In genomic region chr2:42607101-42607637, GRCh38 we compare ENCODE assay signal across 24 cellular contexts. TPM values are rescaled to one million over a fixed set of nuclear protein-coding genes. Genes with fewer than 3 reads are reported as not detected.
DNase-seq lines count a peak whose midpoint lies in the region; ATAC-seq, FAIRE-seq and TF ChIP-seq lines count a peak whose summit lies in the region.
"Had no signal": no experiment of that assay in that cellular context is flagged by ENCODE, and none has a peak within 500 bp of the region (broad histone marks: within the 10 kb centered on the region; RNA-seq: fewer than 3 reads in every experiment).

No MANE protein-coding gene starts in this region.

- H3K36me3 ChIP-seq in HepG2 (replicated peaks in 1 of 2; ENCODE audit: control insufficient read depth in 1 of 2, insufficient read depth in 2 of 2, low read length in 2 of 2) (peaks cover 4 to 30% of the 10 kb centered on the region in 2 experiments), right lobe of liver (no peaks in the 10 kb centered on the region), GM23338 (ENCODE audit: insufficient read depth) (peaks cover 16% of the 10 kb centered on the region), Panc1 (ENCODE audit: control insufficient read depth, insufficient read depth, low read length) (peaks cover 3% of the 10 kb centered on the region; the same call in 1 of the 2 replicates)

- H4K20me1 ChIP-seq in HepG2 (ENCODE audit: insufficient read depth, low read length), result no peaks in the 10 kb centered on the region
- H4K20me1 ChIP-seq in GM23338 (replicated peaks; ENCODE audit: insufficient read depth), result peaks cover 19% of the 10 kb centered on the region; the same call in 1 of the 2 replicates

- CTCF ChIA-PET in HepG2 (lab: Yijun Ruan, JAX; ENCODE audit: low intra/inter-chr PET ratio, low total read pairs) (no interaction called here), Panc1 (lab: Charles Lee) (no interaction called here)

- intact Hi-C loops in HepG2 (cut with micrococcal nuclease; ENCODE audit: unreplicated experiment) (loop anchor here (10.0 kb wide), 1 partner anchor 112 kb away; the partner anchor contains the start of gene KCNG3), right lobe of liver (cut with DNase I) (no loop called here), Panc1 (cut with micrococcal nuclease; ENCODE audit: unreplicated experiment) (no loop called here)

- TF ChIP-seq EP300 in HepG2 (IDR thresholded peaks at IDR 0.05; ENCODE audit: low read depth in 2 of 2, low read length in 2 of 2) (no peak), HepG2 (CRISPR knock-in tag; IDR thresholded peaks at IDR 0.05; ENCODE audit: borderline replicate concordance) (no peak)

- H3K36me3 Mint-ChIP-seq in GM23338 (ENCODE audit: low read depth) (peaks cover 73% of the 10 kb centered on the region), progenitor cell of endocrine pancreas (ENCODE audit: insufficient read depth) (peaks cover 34% of the 10 kb centered on the region)

- H3F3A ChIP-seq in GM23338 (replicated peaks; ENCODE audit: low read depth), result 0 out of 2 replicates have a peak, but pooled peaks cover 5% of the 10 kb centered on the region

- no peak overlapping the region for H2AFZ ChIP-seq in HepG2 (ENCODE audit: low read length)
- no peak overlapping the region for H2AFZ ChIP-seq in GM23338

- no peak for DNase-seq in HepG2 (ENCODE audit: low spot score)
- DNase-seq in right lobe of liver, result no peak
- DNase-seq in GM23338 (ENCODE audit: low spot score), result no peak
- DNase-seq in Panc1 (ENCODE audit: low read depth, low spot score), result no peak
- DNase-seq in progenitor cell of endocrine pancreas (ENCODE audit: low spot score, unreplicated experiment), result no peak
- DNase-seq in cerebellar cortex (ENCODE audit: low spot score), result no peak
- DNase-seq in amniotic stem cell (lab: John Stamatoyannopoulos, UW), result no peak
- DNase-seq: 8988T; AML-193; Caco-2; Calu3; CD4-positive, alpha-beta T cell; CD8-positive, alpha-beta T cell; DMS79 treated with DMSO at 0.1 percent for 48 hours; GF-D8 had no signal

- H3K4me2 ChIP-seq in HepG2 (ENCODE audit: low read depth, low read length), result no peak overlapping the region
- no peak overlapping the region for H3K4me2 ChIP-seq in GM23338
- H3K4me2 ChIP-seq: BLaER1 treated with 17β-estradiol and CSF1 and Interleukin-3, amounts not matched to agents 10 nM and 100 nM had no signal

- no peak for FAIRE-seq in HepG2 (lab: Jason Lieb, UNC)
- FAIRE-seq: A204.1, D721Med, G401.6, GM12891, GM19239 had no signal

- H3K9me3 Mint-ChIP-seq in GM23338 (peaks cover 20% of the 10 kb centered on the region), progenitor cell of endocrine pancreas (ENCODE audit: low read depth) (no peaks in the 10 kb centered on the region)
- H3K9me3 Mint-ChIP-seq: CD4-positive, alpha-beta T cell; CD8-positive, alpha-beta T cell had no signal

- TF ChIP-seq RAD21 in HepG2 (CRISPR knock-in tag; IDR thresholded peaks at IDR 0.05), result no peak

- TF ChIP-seq CTCF in HepG2 (CRISPR knock-in tag; IDR thresholded peaks at IDR 0.05), result no peak
- no peak for TF ChIP-seq CTCF in right lobe of liver (IDR thresholded peaks at IDR 0.05)
- TF ChIP-seq CTCF in GM23338 (conservative IDR thresholded peaks at IDR 0.05; ENCODE audit: low read depth in 2 of 2), result no peak
- no peak for TF ChIP-seq CTCF in Panc1 (IDR thresholded peaks at IDR 0.05)
- TF ChIP-seq CTCF in progenitor cell of endocrine pancreas (IDR thresholded peaks at IDR 0.05; ENCODE audit: unreplicated experiment), result no peak

- POLR2A ChIA-PET in HepG2 (lab: Yijun Ruan, JAX) (no interaction called here), Panc1 (lab: Charles Lee) (no interaction called here)

- H3K4me1 Mint-ChIP-seq in GM23338 (no peaks in the 10 kb centered on the region), progenitor cell of endocrine pancreas (ENCODE audit: low read depth) (no peaks in the 10 kb centered on the region)

- H3K9me3 ChIP-seq in HepG2 (ENCODE audit: low read length) (no peaks in the 10 kb centered on the region), right lobe of liver (no peaks in the 10 kb centered on the region), Panc1 (ENCODE audit: control insufficient read depth, insufficient read depth, low read depth, low read length) (no peaks in the 10 kb centered on the region)
- H3K9me3 ChIP-seq: Caco-2 had no signal

- H3K9ac ChIP-seq in HepG2 (ENCODE audit: insufficient read depth, low read depth, low read length), result no peak overlapping the region
- H3K9ac ChIP-seq: BLaER1 treated with 17β-estradiol and CSF1 and Interleukin-3, amounts not matched to agents 10 nM and 100 nM had no signal

- no peak overlapping the region for H3K4me3 Mint-ChIP-seq in GM23338
- no peak overlapping the region for H3K4me3 Mint-ChIP-seq in progenitor cell of endocrine pancreas (ENCODE audit: low read depth)
- H3K4me3 Mint-ChIP-seq: B cell; CD4-positive, alpha-beta T cell; CD8-positive, alpha-beta T cell had no signal

- peak overlapping the region; percentile 14 for H3K27ac ChIP-seq in HepG2 (ENCODE audit: extremely low read length, insufficient read depth, low read length)
- H3K27ac ChIP-seq in right lobe of liver, result no peak overlapping the region
- H3K27ac ChIP-seq in GM23338 (ENCODE audit: low read depth), result peak overlapping the region; percentile 53; the same call in 1 of the 2 replicates
- H3K27ac ChIP-seq in Panc1 (ENCODE audit: low read length), result no peak overlapping the region
- H3K27ac ChIP-seq: BLaER1 treated with 17β-estradiol and CSF1 and Interleukin-3, amounts not matched to agents 10 nM and 100 nM; C4-2B had no signal

- peaks cover 3% of the 10 kb centered on the region for H3K27me3 Mint-ChIP-seq in GM23338 (ENCODE audit: insufficient read depth, low read depth, poor library complexity)
- no peaks in the 10 kb centered on the region for H3K27me3 Mint-ChIP-seq in progenitor cell of endocrine pancreas
- H3K27me3 Mint-ChIP-seq: B cell; CD4-positive, alpha-beta T cell had no signal

- in situ Hi-C loops in HepG2 (cut with HindIII; ENCODE audit: extremely low pct_ligation_motif_present, low pct_unique_long_range_greater_than_20kb), result no loop called here
- in situ Hi-C loops in Panc1 (cut with HindIII; ENCODE audit: low pct_unique_long_range_greater_than_20kb, low sequenced_read_pairs), result no loop called here

- 83% methylated on average over 8 of the region's 8 CpGs for WGBS in HepG2 (ENCODE audit: low lambda C conversion rate)
- 64% methylated on average over 7 of the region's 8 CpGs for WGBS in right lobe of liver (ENCODE audit: insufficient coverage, low coverage, low lambda C conversion rate, missing lambda C conversion rate)

- H3K79me2 ChIP-seq in HepG2 (ENCODE audit: insufficient read depth, low read length) (peaks cover 14% of the 10 kb centered on the region), GM23338 (replicated peaks; ENCODE audit: insufficient read depth) (peaks cover 77% of the 10 kb centered on the region)

- H3K27me3 ChIP-seq in HepG2 (ENCODE audit: control insufficient read depth in 1 of 2, insufficient read depth in 2 of 2, low read length in 2 of 2) (no peaks in the 10 kb centered on the region), right lobe of liver (no peaks in the 10 kb centered on the region), GM23338 (ENCODE audit: insufficient read depth) (no peaks in the 10 kb centered on the region), Panc1 (ENCODE audit: control insufficient read depth, insufficient read depth, low read length) (no peaks in the 10 kb centered on the region)
- H3K27me3 ChIP-seq: BLaER1 treated with 17β-estradiol and CSF1 and Interleukin-3, amounts not matched to agents 10 nM and 100 nM had no signal

- H3K4me1 ChIP-seq in HepG2 (ENCODE audit: insufficient read depth, low read length), result peaks cover 23% of the 10 kb centered on the region
- no peaks in the 10 kb centered on the region for H3K4me1 ChIP-seq in right lobe of liver
- H3K4me1 ChIP-seq in GM23338 (ENCODE audit: insufficient read depth), result no peaks in the 10 kb centered on the region
- H3K4me1 ChIP-seq in Panc1 (ENCODE audit: control insufficient read depth, insufficient read depth, low read length), result no peaks in the 10 kb centered on the region

- no peaks in the 10 kb centered on the region for H3K9me2 ChIP-seq in GM23338 (ENCODE audit: insufficient read depth)

- ATAC-seq in HepG2 (peak; percentile 68), right lobe of liver (no peak), GM23338 (no peak), Panc1 (peak; percentile 68; the same call in 1 of the 2 replicates), HG03469 (IDR thresholded peaks at IDR 0.05; ENCODE audit: unreplicated experiment) (no peak)
- ATAC-seq: CD8-positive, alpha-beta T cell had no signal

- TF ChIP-seq POLR2A in HepG2 (IDR thresholded peaks at IDR 0.05; ENCODE audit: insufficient read depth in 1 of 2, low read depth in 2 of 2, low read length in 2 of 2) (no peak), right lobe of liver (IDR thresholded peaks at IDR 0.05) (no peak)

- H3K4me3 ChIP-seq in HepG2 (replicated peaks in 1 of 3; ENCODE audit: insufficient read depth in 1 of 3, low read depth in 2 of 3, low read length in 3 of 3) (no peak overlapping the region), right lobe of liver (no peak overlapping the region), GM23338 (no peak overlapping the region), Panc1 (ENCODE audit: low read depth in 2 of 2, low read length in 2 of 2) (no peak overlapping the region)
- H3K4me3 ChIP-seq: BLaER1 treated with 17β-estradiol and CSF1 and Interleukin-3, amounts not matched to agents 10 nM and 100 nM had no signal

- BruUV-seq in HepG2 (replicated peaks; lab: Mats Ljungman, UMichigan) (no TSS peak), Panc1 (replicated peaks; lab: Mats Ljungman, UMichigan) (no TSS peak)

- H3K27ac Mint-ChIP-seq in GM23338 (no peak overlapping the region), progenitor cell of endocrine pancreas (peak overlapping the region; percentile 92)
- H3K27ac Mint-ChIP-seq: B cell; CD4-positive, alpha-beta T cell; CD8-positive, alpha-beta T cell had no signal

RNA-seq across cellular contexts. Expression of gene MTA3, which starts 38.7 kb away (rescaled TPM):
- total RNA-seq in HepG2 (2016; rRNA removed; fragmentation: Illumina TruSeq; extraction: Trizol), result 48.8 and 57.6 TPM in 2 replicates
- 39.9 and 45.9 TPM in 2 replicates for total RNA-seq in HepG2 (2016; cell fraction: cytosol; rRNA removed; fragmentation: Illumina TruSeq; extraction: Trizol; ENCODE audit: low read depth)
- total RNA-seq in HepG2 (2016; cell fraction: insoluble cytoplasmic fraction; rRNA removed; fragmentation: Illumina TruSeq; extraction: Trizol), result 47.0 and 59.0 TPM in 2 replicates
- total RNA-seq in HepG2 (2016; cell fraction: membrane; rRNA removed; fragmentation: Illumina TruSeq; extraction: Trizol), result 58.3 and 61.7 TPM in 2 replicates
- total RNA-seq in HepG2 (2016; cell fraction: nucleus; rRNA removed; fragmentation: Illumina TruSeq; extraction: Trizol), result 43.8 and 50.9 TPM in 2 replicates
- 63.9 and 77.8 TPM in 2 replicates for polyA plus RNA-seq in HepG2 (2011; rRNA removed)
- 54.2 and 69.3 TPM in 2 replicates for polyA plus RNA-seq in HepG2 (2011; cell fraction: cytosol; rRNA removed)
- 41.4 and 43.8 TPM in 2 replicates for polyA plus RNA-seq in HepG2 (2011; cell fraction: nucleus; rRNA removed)
- polyA plus RNA-seq in HepG2 (2012), result 63.9 and 78.6 TPM in 2 replicates
- 42.6 and 42.8 TPM in 2 replicates for polyA plus RNA-seq in HepG2 (2016; cell fraction: cytosol; fragmentation: Illumina TruSeq; extraction: Trizol; ENCODE audit: low read depth)
- polyA plus RNA-seq in HepG2 (2016; cell fraction: insoluble cytoplasmic fraction; fragmentation: Illumina TruSeq; extraction: Trizol; ENCODE audit: low read depth), result 97.1 and 99.3 TPM in 2 replicates
- 64.5 and 75.8 TPM in 2 replicates for polyA plus RNA-seq in HepG2 (2016; cell fraction: membrane; fragmentation: Illumina TruSeq; extraction: Trizol; ENCODE audit: low read depth)
- polyA plus RNA-seq in HepG2 (2016; cell fraction: nucleus; fragmentation: Illumina TruSeq; extraction: Trizol; ENCODE audit: insufficient read depth, low read depth), result 77.8 and 83.9 TPM in 2 replicates
- 12.5 and 38.7 TPM in 2 replicates for polyA minus RNA-seq in HepG2 (2011; rRNA and poly(A)+ RNA removed; ENCODE audit: low replicate concordance)
- 31.0 and 41.1 TPM in 2 replicates for polyA minus RNA-seq in HepG2 (2011; cell fraction: cytosol; rRNA and poly(A)+ RNA removed)
- 85.1 and 103 TPM in 2 replicates for polyA minus RNA-seq in HepG2 (2011; cell fraction: nucleus; rRNA and poly(A)+ RNA removed)
- total RNA-seq in right lobe of liver, result 10 to 100 TPM in 4 of 6 experiments, 1 to 10 TPM in 2; 6.3 to 13.0 (median 11.4) TPM
- 145 and 162 TPM in 2 replicates for total RNA-seq in GM23338 (2014; rRNA removed; shearing (Covaris generic))
- polyA plus RNA-seq in GM23338 (2016; fragmentation: Nextera tagmentation; extraction: Ambion mirVana), result 202 and 208 TPM in 2 replicates
- 65.6 TPM for total RNA-seq in Panc1 (2021; ENCODE audit: unreplicated experiment)
- polyA plus RNA-seq in Panc1 (2012; ENCODE audit: insufficient read length), result 50.7 TPM
- total RNA-seq in progenitor cell of endocrine pancreas, result 96.0 and 102 TPM in 2 replicates

Comparison
In these comparisons a context has a peak if more than half of its experiments do, and no peak if none do; other contexts are left out.
1. ATAC-seq: peak in HepG2 (single experiment) and Panc1 (single experiment); none in right lobe of liver (0 of 4), GM23338 (single experiment) and HG03469 (single experiment).
2. H3K27ac ChIP-seq: peak in HepG2 (single experiment) and GM23338 (single experiment); none in right lobe of liver (0 of 3) and Panc1 (single experiment).